In genomic region chr3:69081583-69082262, GRCh38 we compare ENCODE assay signal across 10 cellular contexts. TPM values are rescaled to one million over a fixed set of nuclear protein-coding genes. Genes with fewer than 3 reads are reported as not detected.
DNase-seq lines count a peak whose midpoint lies in the region; ATAC-seq, FAIRE-seq and TF ChIP-seq lines count a peak whose summit lies in the region.
"Had no signal": no experiment of that assay in that cellular context is flagged by ENCODE, and none has a peak within 500 bp of the region (broad histone marks: within the 10 kb centered on the region; RNA-seq: fewer than 3 reads in every experiment).

No MANE protein-coding gene starts in this region.

- H3K4me3 ChIP-seq in HEK293 (ENCODE audit: low read depth, low read length) (no peak overlapping the region), adrenal gland (no peak overlapping the region), kidney (ENCODE audit: low read length in 2 of 2) (no peak overlapping the region)
- H3K4me3 ChIP-seq: lung, vagina had no signal

- TF ChIP-seq POLR2A in adrenal gland (IDR thresholded peaks at IDR 0.05): no peak

- no peaks in the 10 kb centered on the region for H3K27me3 ChIP-seq in adrenal gland
- H3K27me3 ChIP-seq: vagina had no signal

- CTCF ChIA-PET in HEK293 (lab: Yijun Ruan, JAX): no interaction called here
- CTCF ChIA-PET in activated CD4-positive, alpha-beta memory T cell treated with anti-CD3 and anti-CD28 coated beads for 36 hours (lab: Charles Lee): interaction anchor here (0.7 to 1.9 kb wide), 3 partner anchors 10 to 30 kb away, joined by 4 to 9 read pairs (median 5); partner anchors contain the start of gene TMF1

- TF ChIP-seq CTCF in HEK293 (tag by site-specific recombination; IDR thresholded peaks at IDR 0.05): no peak
- TF ChIP-seq CTCF in adrenal gland (IDR thresholded peaks at IDR 0.05): no peak
- no peak for TF ChIP-seq CTCF in kidney (IDR thresholded peaks at IDR 0.05; ENCODE audit: borderline replicate concordance, extremely low read depth, insufficient read depth)

- DNase-seq in ACHN (peak; percentile 71), memory B cell (ENCODE audit: low spot score in 2 of 2) (no peak), adrenal gland (no peak), kidney (no peak), GM03348 (ENCODE audit: low spot score) (no peak)
- peak; percentile 32 for DNase-seq in activated CD4-positive, alpha-beta memory T cell treated with anti-CD3 and anti-CD28 coated beads for 36 hours

- in situ Hi-C loops in ACHN (cut with HindIII; ENCODE audit: low pct_ligation_motif_present, low pct_unique_long_range_greater_than_20kb, low sequenced_read_pairs): no loop called here

- H3K4me1 Mint-ChIP-seq in activated CD4-positive, alpha-beta memory T cell treated with anti-CD3 and anti-CD28 coated beads for 36 hours (ENCODE audit: low read depth): peaks cover 60% of the 10 kb centered on the region
- H3K4me1 Mint-ChIP-seq in memory B cell: peaks cover 40% of the 10 kb centered on the region

- POLR2A ChIA-PET in HEK293 (lab: Yijun Ruan, JAX): no interaction called here
- POLR2A ChIA-PET in activated CD4-positive, alpha-beta memory T cell treated with anti-CD3 and anti-CD28 coated beads for 36 hours (lab: Charles Lee): interaction anchor here (0.8 to 6.1 kb wide), 7 partner anchors 11 to 32 kb away, joined by 3 to 81 read pairs (median 5); partner anchors contain the start of gene TMF1

- H3K4me1 ChIP-seq in HEK293 (ENCODE audit: control insufficient read depth, insufficient read depth, low read length): peaks cover 7% of the 10 kb centered on the region
- peaks cover 27 to 62% of the 10 kb centered on the region in 2 donors for H3K4me1 ChIP-seq in adrenal gland (replicated peaks in 1 of 2)
- H3K4me1 ChIP-seq in kidney (ENCODE audit: control insufficient read depth in 1 of 2, insufficient read depth in 1 of 2, low read depth in 1 of 2, low read length in 2 of 2): peaks cover 0 to 24% of the 10 kb centered on the region in 2 donors

- H3K36me3 Mint-ChIP-seq in activated CD4-positive, alpha-beta memory T cell treated with anti-CD3 and anti-CD28 coated beads for 36 hours: peaks cover 14% of the 10 kb centered on the region
- H3K36me3 Mint-ChIP-seq in memory B cell: peaks cover under 1% of the 10 kb centered on the region

- no peak for FAIRE-seq in kidney (lab: Jason Lieb, UNC)

- no peaks in the 10 kb centered on the region for H3K9me3 Mint-ChIP-seq in activated CD4-positive, alpha-beta memory T cell treated with anti-CD3 and anti-CD28 coated beads for 36 hours
- no peaks in the 10 kb centered on the region for H3K9me3 Mint-ChIP-seq in memory B cell

- ATAC-seq in memory B cell (ENCODE audit: low read depth): no peak
- no peak for ATAC-seq in HG02588 (IDR thresholded peaks at IDR 0.05; ENCODE audit: unreplicated experiment)

- no peaks in the 10 kb centered on the region; a peak in 1 of 3 replicates for H3K36me3 ChIP-seq in HEK293 (ENCODE audit: control insufficient read depth in 2 of 2, insufficient read depth in 1 of 2, low read length in 2 of 2)
- no peaks in the 10 kb centered on the region for H3K36me3 ChIP-seq in adrenal gland (replicated peaks in 1 of 2)
- no peaks in the 10 kb centered on the region for H3K36me3 ChIP-seq in kidney (ENCODE audit: control insufficient read depth in 1 of 2, insufficient read depth in 2 of 2, low read length in 2 of 2)
- H3K36me3 ChIP-seq: vagina had no signal

- peak overlapping the region; percentile 51 for H3K4me3 Mint-ChIP-seq in activated CD4-positive, alpha-beta memory T cell treated with anti-CD3 and anti-CD28 coated beads for 36 hours
- H3K4me3 Mint-ChIP-seq in memory B cell: peak overlapping the region; percentile 47

- 79 to 83% (median 79%) methylated on average over 5 of the region's 5 CpGs for WGBS in adrenal gland, 4 donors

- H3K9ac ChIP-seq in kidney (ENCODE audit: low read length in 2 of 2): no peak overlapping the region

- intact Hi-C loops in activated CD4-positive, alpha-beta memory T cell treated with anti-CD3 and anti-CD28 coated beads for 36 hours (cut with micrococcal nuclease): loop anchor here (2.0 to 5.0 kb wide), 3 partner anchors 13 to 1981 kb away; no protein-coding TSS in a partner anchor
- intact Hi-C loops in adrenal gland (cut with DNase I) (no loop called here), kidney (cut with DNase I) (no loop called here)

- peak overlapping the region; percentile 97 for H3K27ac Mint-ChIP-seq in activated CD4-positive, alpha-beta memory T cell treated with anti-CD3 and anti-CD28 coated beads for 36 hours
- H3K27ac Mint-ChIP-seq in memory B cell: peak overlapping the region; percentile 99

- H3K27ac ChIP-seq in HEK293 (ENCODE audit: extremely low read depth, low read depth, low read length) (no peak overlapping the region), adrenal gland (no peak overlapping the region), kidney (ENCODE audit: low read depth in 2 of 2, low read length in 2 of 2) (no peak overlapping the region)
- H3K27ac ChIP-seq: vagina had no signal

- H3K27me3 Mint-ChIP-seq in activated CD4-positive, alpha-beta memory T cell treated with anti-CD3 and anti-CD28 coated beads for 36 hours: no peaks in the 10 kb centered on the region
- H3K27me3 Mint-ChIP-seq in memory B cell: no peaks in the 10 kb centered on the region

- H3K9me3 ChIP-seq in HEK293 (ENCODE audit: control insufficient read depth, insufficient read depth, low read depth, low read length) (no peaks in the 10 kb centered on the region), adrenal gland (replicated peaks in 1 of 3) (no peaks in the 10 kb centered on the region), kidney (ENCODE audit: control insufficient read depth in 1 of 2, low read length in 2 of 2) (no peaks in the 10 kb centered on the region)
- H3K9me3 ChIP-seq: vagina had no signal

TF ChIP-seq in HEK293, 187 proteins besides CTCF, POLR2A, EP300 and RAD21 (continues in another document):
- 0 out of 2 replicates have a peak, but pooled peaks have one; percentile 16 for TF ChIP-seq ZNF660 (tag by site-specific recombination; IDR thresholded peaks at IDR 0.05)
- no peak for TF ChIP-seq ZFP41 (tag by site-specific recombination; IDR thresholded peaks at IDR 0.05; ENCODE audit: borderline replicate concordance)
- peak; percentile 80; the same call in 1 of the 2 replicates for TF ChIP-seq ZNF184 (tag by site-specific recombination; IDR thresholded peaks at IDR 0.05)
- TF ChIP-seq ZNF488 (tag by site-specific recombination; IDR thresholded peaks at IDR 0.05): no peak
- TF ChIP-seq BCL11B (tag by site-specific recombination; IDR thresholded peaks at IDR 0.05; ENCODE audit: low read depth): no peak
- TF ChIP-seq ZNF549 (tag by site-specific recombination; IDR thresholded peaks at IDR 0.05): no peak
- no peak for TF ChIP-seq ZNF148 (tag by site-specific recombination; IDR thresholded peaks at IDR 0.05; ENCODE audit: borderline replicate concordance)

RNA-seq across cellular contexts. Expression of gene UBA3, which starts 1.6 kb away (rescaled TPM):
- total RNA-seq in activated CD4-positive, alpha-beta memory T cell treated with anti-CD3 and anti-CD28 coated beads for 36 hours: 10 to 100 TPM; 79.0 to 84.1 TPM
- total RNA-seq in adrenal gland (10 to 100 TPM; 39.6 to 85.7 (median 61.5) TPM), kidney (63.1 TPM)
- polyA plus RNA-seq in adrenal gland (10 to 100 TPM; 31.8 to 76.9 (median 34.4) TPM), kidney (ENCODE audit: insufficient read depth, low read depth, low replicate concordance) (35.3 TPM)

RNA-seq across cellular contexts. Expression of gene ARL6IP5, which starts 3.0 kb away (rescaled TPM):
- total RNA-seq in activated CD4-positive, alpha-beta memory T cell treated with anti-CD3 and anti-CD28 coated beads for 36 hours: 10 to 100 TPM; 93.9 to 94.8 TPM
- total RNA-seq in adrenal gland (100 to 1,000 TPM; 105 to 276 (median 191) TPM), kidney (138 TPM)
- polyA plus RNA-seq in adrenal gland (100 to 1,000 TPM; 100 to 198 (median 130) TPM), kidney (ENCODE audit: insufficient read depth, low read depth, low replicate concordance) (94.0 TPM)

RNA-seq across cellular contexts. Expression of gene TMF1, which starts 29.6 kb away (rescaled TPM):
- 10 to 100 TPM; 37.1 to 42.1 TPM for total RNA-seq in activated CD4-positive, alpha-beta memory T cell treated with anti-CD3 and anti-CD28 coated beads for 36 hours
- 10 to 100 TPM; 16.8 to 39.6 (median 27.3) TPM for total RNA-seq in adrenal gland
- 10 to 100 TPM in 1 of 3 donors, 1 to 10 TPM in 2; 6.9 to 38.1 (median 9.8) TPM for polyA plus RNA-seq in adrenal gland
- total RNA-seq in kidney: 38.8 TPM
- 6.5 TPM for polyA plus RNA-seq in kidney (ENCODE audit: insufficient read depth, low read depth, low replicate concordance)

RNA-seq across cellular contexts. Expression of gene LMOD3, which starts 40.7 kb away (rescaled TPM):
- not detected for total RNA-seq in activated CD4-positive, alpha-beta memory T cell treated with anti-CD3 and anti-CD28 coated beads for 36 hours
- total RNA-seq in adrenal gland (under 1 TPM in 3 of 8 donors, not detected in 5; 0.04 to 0.14 (median 0.10) TPM), kidney (0.09 TPM)
- polyA plus RNA-seq in adrenal gland (under 1 TPM; 0.03 to 0.08 (median 0.07) TPM), kidney (ENCODE audit: insufficient read depth, low read depth, low replicate concordance) (0.28 TPM)
- total RNA-seq: vagina had no signal

Comparison
In these comparisons a context has a peak if more than half of its experiments do, and no peak if none do; other contexts are left out.
1. DNase-seq: peak in ACHN (single experiment) and activated CD4-positive, alpha-beta memory T cell treated with anti-CD3 and anti-CD28 coated beads for 36 hours (single experiment); none in memory B cell (0 of 2), adrenal gland (0 of 7), kidney (single experiment) and GM03348 (single experiment).